In genomic region chr6:118146584-118146983, GRCh38 we compare ENCODE assay signal across 22 cellular contexts.
"Had no signal": no experiment of that assay in that cellular context is flagged by ENCODE, and none has a peak within 500 bp of the region (broad histone marks: within the 10 kb centered on the region; RNA-seq: fewer than 3 reads in every experiment).

No MANE protein-coding gene starts in this region.

- H3K4me3 ChIP-seq: adrenal gland, body of pancreas, esophagus squamous epithelium, lower lobe of right lung, psoas muscle, tibial artery had no signal

- H3K4me1 ChIP-seq: body of pancreas, lower lobe of right lung, psoas muscle had no signal

- H3K36me3 ChIP-seq: adrenal gland, esophagus squamous epithelium, lower lobe of right lung, tibial artery had no signal

- H3K27ac ChIP-seq: adrenal gland, body of pancreas, esophagus squamous epithelium, lower lobe of right lung, psoas muscle, tibial artery, VCaP had no signal

- DNase-seq: activated CD4-positive, alpha-beta T cell treated with anti-CD3 and anti-CD28 coated beads for 1 hour; activated CD4-positive, alpha-beta T cell treated with anti-CD3 and anti-CD28 coated beads, Interleukin-2, amount 50 U/mL, for 4 hours; activated gamma-delta T cell; activated T-cell treated with anti-CD3 and anti-CD28 coated beads, Interleukin-2, amount 50 U/mL, for 72 hours; adrenal gland; body of pancreas; effector CD8-positive, alpha-beta T cell; esophagus squamous epithelium; foreskin fibroblast; glutamatergic neuron; hippocampal formation; islet precursor cell; lower lobe of right lung; nephron progenitor cell; psoas muscle; right cardiac atrium; stimulated activated CD4-positive, alpha-beta T cell treated with anti-CD3 and anti-CD28 coated beads, Interleukin-2, amount 100 ng/mL, for 24 hours; stimulated activated naive CD8-positive, alpha-beta T cell treated with anti-CD3 and anti-CD28 coated beads, Interleukin-15, Interleukin-2, amounts not matched to agents 100 U/mL and 50 U/mL, for 24 hours; substantia nigra; tibial artery had no signal

- H3K9me3 ChIP-seq: adrenal gland, body of pancreas, esophagus squamous epithelium, lower lobe of right lung, psoas muscle, tibial artery had no signal

- H3K27me3 ChIP-seq: adrenal gland, body of pancreas, esophagus squamous epithelium had no signal

- ATAC-seq: activated naive CD4-positive, alpha-beta T cell treated with anti-CD3 and anti-CD28 coated beads, Interleukin-2, amount 50 U/mL, for 72 hours; activated T-cell treated with anti-CD3 and anti-CD28 coated beads, Interleukin-2, amount 50 U/mL, for 72 hours; body of pancreas; lower lobe of right lung; psoas muscle; right cardiac atrium; stimulated activated naive CD8-positive, alpha-beta T cell treated with anti-CD3 and anti-CD28 coated beads, Interleukin-15, Interleukin-2, amounts not matched to agents 100 U/mL and 50 U/mL, for 24 hours had no signal
